Comparison of ENCODE assay signal across 16 cellular contexts in the genomic region with DNA sequence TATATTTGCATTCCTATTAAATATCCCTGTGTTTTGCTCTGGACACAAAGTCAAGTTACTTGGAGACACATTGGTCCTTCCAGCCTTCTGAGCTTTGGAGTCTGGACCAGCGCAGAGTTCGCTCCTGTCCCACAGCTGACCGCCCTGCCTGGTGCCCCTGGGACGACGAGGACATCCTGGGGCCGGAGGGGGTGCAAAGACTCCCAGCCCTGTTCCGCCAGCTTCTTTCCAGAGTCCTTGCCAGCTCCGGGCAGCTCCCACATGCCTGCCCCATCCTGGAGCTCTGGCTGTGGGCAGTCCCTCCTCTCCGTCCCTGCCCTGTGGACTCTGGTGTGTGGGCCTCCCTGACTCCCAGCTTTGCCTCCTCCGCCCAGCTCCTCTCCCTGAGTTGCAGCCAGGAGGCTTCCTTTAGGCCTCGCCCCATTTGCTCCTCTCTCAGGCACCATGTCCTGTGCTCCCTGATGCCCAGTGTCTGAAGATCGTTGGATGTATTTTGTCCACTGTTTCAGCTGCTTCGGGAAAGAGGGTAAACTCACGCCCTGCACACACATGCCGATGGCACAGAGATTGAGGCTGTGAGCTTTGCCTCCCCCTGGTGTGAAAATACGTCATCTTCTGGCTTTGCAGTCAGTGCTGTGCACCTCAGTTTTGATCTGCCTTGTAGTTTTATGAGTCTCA. TPM values are rescaled to one million over a fixed set of nuclear protein-coding genes. Genes with fewer than 3 reads are reported as not detected.
DNase-seq lines count a peak whose midpoint lies in the region; ATAC-seq, FAIRE-seq and TF ChIP-seq lines count a peak whose summit lies in the region.
"Had no signal": no experiment of that assay in that cellular context is flagged by ENCODE, and none has a peak within 500 bp of the region (broad histone marks: within the 10 kb centered on the region; RNA-seq: fewer than 3 reads in every experiment).

No MANE protein-coding gene starts in this region.

- H3K79me2 ChIP-seq in H1 (ENCODE audit: control insufficient read depth in 1 of 2, insufficient read depth in 2 of 2, low read length in 2 of 2) = no peaks in the 10 kb centered on the region

- H2BK20ac ChIP-seq in H1 (ENCODE audit: low read length) = no peak overlapping the region

- TF ChIP-seq EP300 in H1 (IDR thresholded peaks at IDR 0.05; ENCODE audit: borderline replicate concordance in 1 of 2, low read depth in 2 of 2, low read length in 2 of 2) (no peak), sigmoid colon (IDR thresholded peaks at IDR 0.05) (no peak)

- H4K91ac ChIP-seq in H1 (replicated peaks; ENCODE audit: insufficient read length, low read length) = no peak overlapping the region

- H3K4me3 ChIP-seq in H1 (ENCODE audit: extremely low read depth in 1 of 4, insufficient read depth in 2 of 4, low read depth in 3 of 4, low read length in 4 of 4) = no peak overlapping the region
- no peak overlapping the region for H3K4me3 ChIP-seq in sigmoid colon
- H3K4me3 ChIP-seq in left lung = no peak overlapping the region
- H3K4me3 ChIP-seq: smooth muscle cell, thoracic aorta had no signal

- peaks cover 7% of the 10 kb centered on the region; the same call in 1 of the 2 replicates for H3K23me2 ChIP-seq in H1 (ENCODE audit: low read depth, low read length)

- H2BK5ac ChIP-seq in H1 (ENCODE audit: low read depth, low read length) = no peak overlapping the region

- H3K9me3 Mint-ChIP-seq in activated naive CD4-positive, alpha-beta T cell treated with anti-CD3 and anti-CD28 coated beads, Interleukin-2, amount 10 ng/mL, durations not matched to agents 7 days and 5 days = no peaks in the 10 kb centered on the region
- H3K9me3 Mint-ChIP-seq in activated naive CD4-positive, alpha-beta T cell treated with anti-CD3 and anti-CD28 coated beads for 36 hours = no peaks in the 10 kb centered on the region

- ATAC-seq in left lung = no peak
- no peak for ATAC-seq in esophagus mucosa

- H3K18ac ChIP-seq in H1 (ENCODE audit: extremely low read depth, low read length) = no peak overlapping the region; the same call in 1 of the 2 replicates

- no peak overlapping the region for H3K4ac ChIP-seq in H1 (replicated peaks; ENCODE audit: insufficient read length, low read depth, low read length)

- no peaks in the 10 kb centered on the region for H3K36me3 ChIP-seq in H1 (ENCODE audit: control insufficient read depth in 2 of 4, insufficient read depth in 4 of 4, low read length in 3 of 4)
- no peaks in the 10 kb centered on the region for H3K36me3 ChIP-seq in sigmoid colon
- H3K36me3 ChIP-seq in left lung = no peaks in the 10 kb centered on the region
- H3K36me3 ChIP-seq: thoracic aorta had no signal

- POLR2A ChIA-PET in H1 (lab: Charles Lee; ENCODE audit: partially characterized antibody) = interaction anchor here (0.7 to 2.8 kb wide), 6 partner anchors 10 to 26 kb away, joined by 3 to 12 read pairs (median 6); partner anchors contain the start of genes ATP5ME, MYL5 and SLC49A3

- peak; percentile 31 for FAIRE-seq in HTR-8/SVneo (lab: Jason Lieb, UNC)
- no peak for FAIRE-seq in H1 (lab: Jason Lieb, UNC)
- FAIRE-seq: endothelial cell of umbilical vein, GM12892, RCC 7860 had no signal

- peak overlapping the region in 1 of 4 experiments; percentile 4; a peak in 1 of 7 replicates for H3K9ac ChIP-seq in H1 (replicated peaks in 1 of 4; ENCODE audit: extremely low read depth in 1 of 4, low read depth in 3 of 4, low read length in 3 of 4)

- H3K4me1 ChIP-seq in H1 (replicated peaks in 1 of 4; ENCODE audit: control insufficient read depth in 3 of 4, insufficient read depth in 4 of 4, low read length in 3 of 4) (peaks cover 0 to 4% (median under 1%) of the 10 kb centered on the region in 4 experiments; a peak in 4 of 7 replicates), sigmoid colon (peaks cover 0 to 5% (median 2%) of the 10 kb centered on the region in 4 donors), left lung (peaks cover 0 to 17% of the 10 kb centered on the region in 2 donors)

- peak overlapping the region; percentile 31; the same call in 1 of the 2 replicates for H2BK15ac ChIP-seq in H1 (ENCODE audit: low read length)

- peaks cover 24% of the 10 kb centered on the region for H3K4me1 Mint-ChIP-seq in activated naive CD4-positive, alpha-beta T cell treated with anti-CD3 and anti-CD28 coated beads, Interleukin-2, amount 10 ng/mL, durations not matched to agents 7 days and 5 days
- peaks cover 6% of the 10 kb centered on the region for H3K4me1 Mint-ChIP-seq in activated naive CD4-positive, alpha-beta T cell treated with anti-CD3 and anti-CD28 coated beads for 36 hours (ENCODE audit: low read depth)

- TF ChIP-seq POLR2A in H1 (IDR thresholded peaks at IDR 0.05; ENCODE audit: control extremely low read depth in 1 of 2, low read depth in 2 of 2, low read length in 2 of 2) = no peak; a peak in 1 of 3 replicates
- no peak for TF ChIP-seq POLR2A in sigmoid colon (IDR thresholded peaks at IDR 0.05)

- no peak overlapping the region for H3K14ac ChIP-seq in H1 (ENCODE audit: insufficient read length)

- H4K20me1 ChIP-seq in H1 (replicated peaks in 1 of 2; ENCODE audit: control insufficient read depth in 1 of 2, insufficient read depth in 2 of 2, low read length in 2 of 2) = peaks cover 0 to 3% of the 10 kb centered on the region in 2 experiments

- H4K8ac ChIP-seq in H1 (ENCODE audit: extremely low read depth, insufficient read depth, low read length) = no peak overlapping the region

- no peak overlapping the region for H3K27ac ChIP-seq in H1 (ENCODE audit: low read depth, low read length)
- H3K27ac ChIP-seq in sigmoid colon = no peak overlapping the region
- H3K27ac ChIP-seq in left lung = no peak overlapping the region
- H3K27ac ChIP-seq: thoracic aorta had no signal

- H2AFZ ChIP-seq in H1 (ENCODE audit: low read length) = no peak overlapping the region

- 0 out of 2 replicates have a peak overlapping the region, but pooled peaks have one; percentile 25 for H2AK5ac ChIP-seq in H1 (ENCODE audit: low read depth, low read length)

- H3K4me2 ChIP-seq in H1 (ENCODE audit: insufficient read depth in 1 of 2, low read depth in 2 of 2, low read length in 2 of 2) = no peak overlapping the region
- H3K4me2 ChIP-seq: smooth muscle cell had no signal

- WGBS in H1 (ENCODE audit: extremely low coverage in 1 of 2, insufficient coverage in 1 of 2, insufficient read length in 1 of 2, insufficient replicate concordance in 2 of 2, low coverage in 1 of 2, low lambda C conversion rate in 2 of 2, missing lambda C conversion rate in 1 of 2), 2 experiments = 89% methylated on average over 16 of the region's 16 CpGs; no CpG with 5 or more reads in 1 of the 2 experiments
- 59 to 83% methylated on average over 16 of the region's 16 CpGs for WGBS in sigmoid colon, 2 donors

- peaks cover 21% of the 10 kb centered on the region for H3K27me3 Mint-ChIP-seq in activated naive CD4-positive, alpha-beta T cell treated with anti-CD3 and anti-CD28 coated beads, Interleukin-2, amount 10 ng/mL, durations not matched to agents 7 days and 5 days
- no peaks in the 10 kb centered on the region for H3K27me3 Mint-ChIP-seq in activated naive CD4-positive, alpha-beta T cell treated with anti-CD3 and anti-CD28 coated beads for 36 hours (ENCODE audit: low read depth)

- intact Hi-C loops in activated naive CD4-positive, alpha-beta T cell treated with anti-CD3 and anti-CD28 coated beads for 36 hours (cut with micrococcal nuclease) = no loop called here
- intact Hi-C loops in sigmoid colon (cut with DNase I) (no loop called here), left lung (cut with DNase I) (no loop called here)

- H3K27ac Mint-ChIP-seq in activated naive CD4-positive, alpha-beta T cell treated with anti-CD3 and anti-CD28 coated beads, Interleukin-2, amount 10 ng/mL, durations not matched to agents 7 days and 5 days = peak overlapping the region; percentile 12
- H3K27ac Mint-ChIP-seq in activated naive CD4-positive, alpha-beta T cell treated with anti-CD3 and anti-CD28 coated beads for 36 hours = no peak overlapping the region
- H3K27ac Mint-ChIP-seq: IgD-negative memory B cell had no signal

- H4K5ac ChIP-seq in H1 (ENCODE audit: insufficient read length, low read depth, low read length) = no peak overlapping the region

- H2BK120ac ChIP-seq in H1 (replicated peaks; ENCODE audit: low read depth, low read length) = no peak overlapping the region

- no peaks in the 10 kb centered on the region for H3K79me1 ChIP-seq in H1 (ENCODE audit: low read depth, low read length)

- TF ChIP-seq RAD21 in H1 (IDR thresholded peaks at IDR 0.05 in 1 of 2, conservative IDR thresholded peaks at IDR 0.05 in 1 of 2; ENCODE audit: low read depth in 2 of 2, low read length in 2 of 2) = peak; percentile 24 to 45; a peak in 3 of 4 replicates

- TF ChIP-seq CTCF in H1 (IDR thresholded peaks at IDR 0.05; ENCODE audit: control extremely low read depth in 1 of 3, insufficient read depth in 1 of 3, low read depth in 1 of 3, low read length in 3 of 3) (peak in 2 of 3 experiments; percentile 28 to 35; a peak in 2 of 4 replicates), sigmoid colon (IDR thresholded peaks at IDR 0.05) (no peak), left lung (IDR thresholded peaks at IDR 0.05) (no peak)

- no peak overlapping the region for H3K23ac ChIP-seq in H1 (ENCODE audit: insufficient read length)

- no peak for DNase-seq in activated naive CD4-positive, alpha-beta T cell treated with anti-CD3 and anti-CD28 coated beads, Interleukin-2, amount 10 ng/mL, durations not matched to agents 7 days and 5 days
- DNase-seq in activated naive CD4-positive, alpha-beta T cell treated with anti-CD3 and anti-CD28 coated beads for 36 hours = no peak
- DNase-seq in HTR-8/SVneo (ENCODE audit: insufficient read length, low spot score) (no peak), H1 (ENCODE audit: low read depth in 1 of 2, low spot score in 2 of 2) (no peak), sigmoid colon (peak; percentile 45), left lung (no peak), NCI-H2171 treated with DMSO at 0.1 percent for 48 hours (lab: John Stamatoyannopoulos, UW) (no peak)
- DNase-seq: NCI-H1092, NCI-H2081 treated with DMSO at 0.1 percent for 48 hours had no signal

- H3K56ac ChIP-seq in H1 (replicated peaks; ENCODE audit: insufficient read length, low read depth, low read length) = no peak overlapping the region

- CTCF ChIA-PET in activated naive CD4-positive, alpha-beta T cell treated with anti-CD3 and anti-CD28 coated beads, Interleukin-2, amount 10 ng/mL, durations not matched to agents 7 days and 5 days (lab: Charles Lee) = interaction anchor here (0.5 to 2.0 kb wide), 3 partner anchors 9 to 16 kb away, joined by 3 to 17 read pairs (median 5); no protein-coding TSS in a partner anchor
- CTCF ChIA-PET in activated naive CD4-positive, alpha-beta T cell treated with anti-CD3 and anti-CD28 coated beads for 36 hours (lab: Charles Lee) = interaction anchor here (1.5 kb wide), 1 partner anchor 13 kb away, joined by 3 read pairs; no protein-coding TSS in a partner anchor
- CTCF ChIA-PET in H1 (lab: Charles Lee; ENCODE audit: partially characterized antibody) = interaction anchor here (0.7 to 5.2 kb wide), 12 partner anchors 10 to 100 kb away, joined by 3 to 65 read pairs (median 4); no protein-coding TSS in a partner anchor

- peaks cover 0 to 5% (median 3%) of the 10 kb centered on the region in 4 experiments; a peak in 3 of 7 replicates for H3K27me3 ChIP-seq in H1 (replicated peaks in 1 of 4; ENCODE audit: control insufficient read depth in 3 of 4, extremely low read depth in 1 of 4, insufficient read depth in 3 of 4, low read length in 3 of 4)
- H3K27me3 ChIP-seq in sigmoid colon = no peaks in the 10 kb centered on the region
- H3K27me3 ChIP-seq in left lung = no peaks in the 10 kb centered on the region

- no peak overlapping the region for H2BK12ac ChIP-seq in H1 (ENCODE audit: low read depth, low read length)

- H3K9me3 ChIP-seq in H1 (ENCODE audit: insufficient read depth in 2 of 2, low read depth in 1 of 2, low read length in 1 of 2) (no peaks in the 10 kb centered on the region), sigmoid colon (no peaks in the 10 kb centered on the region), left lung (no peaks in the 10 kb centered on the region)
- H3K9me3 ChIP-seq: thoracic aorta had no signal

- peaks cover 4% of the 10 kb centered on the region for H3K36me3 Mint-ChIP-seq in activated naive CD4-positive, alpha-beta T cell treated with anti-CD3 and anti-CD28 coated beads, Interleukin-2, amount 10 ng/mL, durations not matched to agents 7 days and 5 days
- no peaks in the 10 kb centered on the region for H3K36me3 Mint-ChIP-seq in activated naive CD4-positive, alpha-beta T cell treated with anti-CD3 and anti-CD28 coated beads for 36 hours (ENCODE audit: low read depth)

- no peak overlapping the region for H3K4me3 Mint-ChIP-seq in activated naive CD4-positive, alpha-beta T cell treated with anti-CD3 and anti-CD28 coated beads, Interleukin-2, amount 10 ng/mL, durations not matched to agents 7 days and 5 days
- no peak overlapping the region for H3K4me3 Mint-ChIP-seq in activated naive CD4-positive, alpha-beta T cell treated with anti-CD3 and anti-CD28 coated beads for 36 hours

RNA-seq across cellular contexts. Expression of gene PCGF3, which starts 4.9 kb away (rescaled TPM):
- total RNA-seq in activated naive CD4-positive, alpha-beta T cell treated with anti-CD3 and anti-CD28 coated beads for 36 hours = 10 to 100 TPM; 24.7 to 25.9 TPM
- 49.7 and 52.9 TPM in 2 replicates for total RNA-seq in H1 (2021; fragmentation: NEBNext Ultra II Directional; extraction: Animal tissue kit (Norgen Biotek cat#: 25700))
- polyA plus RNA-seq in H1 (2011; rRNA removed) (52.7 and 67.4 TPM in 2 replicates), sigmoid colon (10 to 100 TPM; 15.6 to 52.9 (median 24.5) TPM)
- polyA plus RNA-seq in H1 (2011; cell fraction: cytosol; rRNA removed) = 59.3 TPM
- polyA plus RNA-seq in H1 (2011; cell fraction: nucleus; rRNA removed) = 236 TPM
- 39.7 to 58.4 TPM (median 51.5 TPM) in 4 replicates for polyA plus RNA-seq in H1 (2012, experiment 1 of 2)
- 19.5 TPM for polyA plus RNA-seq in H1 (2012, experiment 2 of 2)
- 37.7 TPM for polyA plus RNA-seq in H1 (2013, experiment 1 of 2)
- polyA plus RNA-seq in H1 (2013, experiment 2 of 2) = 33.4 TPM
- 41.1 and 51.6 TPM in 2 replicates for polyA minus RNA-seq in H1 (2011; rRNA and poly(A)+ RNA removed)
- 50.2 TPM for polyA minus RNA-seq in H1 (2011; cell fraction: cytosol; rRNA and poly(A)+ RNA removed)
- 73.3 TPM for polyA minus RNA-seq in H1 (2011; cell fraction: nucleus; rRNA and poly(A)+ RNA removed)
- total RNA-seq in sigmoid colon (10 to 100 TPM; 26.4 to 60.1 (median 40.2) TPM), left lung (10 to 100 TPM; 43.7 to 49.2 TPM), esophagus mucosa (30.5 TPM)

RNA-seq across cellular contexts. Expression of gene SLC49A3, which starts 11.8 kb away (rescaled TPM):
- not detected for total RNA-seq in activated naive CD4-positive, alpha-beta T cell treated with anti-CD3 and anti-CD28 coated beads for 36 hours
- total RNA-seq in H1 (2021; fragmentation: NEBNext Ultra II Directional; extraction: Animal tissue kit (Norgen Biotek cat#: 25700)) = 5.7 and 8.8 TPM in 2 replicates
- polyA plus RNA-seq in H1 (2011; rRNA removed) (5.0 and 6.7 TPM in 2 replicates), sigmoid colon (1 to 10 TPM; 2.4 to 6.4 (median 4.6) TPM)
- polyA plus RNA-seq in H1 (2011; cell fraction: cytosol; rRNA removed) = 5.4 TPM
- polyA plus RNA-seq in H1 (2011; cell fraction: nucleus; rRNA removed) = 16.0 TPM
- 2.3 to 6.0 TPM (median 5.7 TPM) in 4 replicates for polyA plus RNA-seq in H1 (2012, experiment 1 of 2)
- 3.0 TPM for polyA plus RNA-seq in H1 (2012, experiment 2 of 2)
- 2.3 TPM for polyA plus RNA-seq in H1 (2013, experiment 1 of 2)
- 1.9 TPM for polyA plus RNA-seq in H1 (2013, experiment 2 of 2)
- 0.98 and 2.7 TPM in 2 replicates for polyA minus RNA-seq in H1 (2011; rRNA and poly(A)+ RNA removed)
- 2.9 TPM for polyA minus RNA-seq in H1 (2011; cell fraction: cytosol; rRNA and poly(A)+ RNA removed)
- 9.7 TPM for polyA minus RNA-seq in H1 (2011; cell fraction: nucleus; rRNA and poly(A)+ RNA removed)
- total RNA-seq in sigmoid colon (1 to 10 TPM; 3.9 to 5.0 (median 4.5) TPM), left lung (10 to 100 TPM; 23.2 to 27.5 TPM), esophagus mucosa (2.7 TPM)

RNA-seq across cellular contexts. Expression of gene MYL5, which starts 26.4 kb away (rescaled TPM):
- total RNA-seq in activated naive CD4-positive, alpha-beta T cell treated with anti-CD3 and anti-CD28 coated beads for 36 hours = 10 to 100 TPM; 12.0 to 12.9 TPM
- total RNA-seq in H1 (2021; fragmentation: NEBNext Ultra II Directional; extraction: Animal tissue kit (Norgen Biotek cat#: 25700)) = 5.5 and 5.7 TPM in 2 replicates
- polyA plus RNA-seq in H1 (2011; rRNA removed) (6.3 and 6.8 TPM in 2 replicates), sigmoid colon (10 to 100 TPM; 19.2 to 29.7 (median 28.7) TPM)
- 7.7 TPM for polyA plus RNA-seq in H1 (2011; cell fraction: cytosol; rRNA removed)
- 40.3 TPM for polyA plus RNA-seq in H1 (2011; cell fraction: nucleus; rRNA removed)
- polyA plus RNA-seq in H1 (2012, experiment 1 of 2) = 11.6 to 13.5 TPM (median 12.6 TPM) in 4 replicates
- polyA plus RNA-seq in H1 (2012, experiment 2 of 2) = 3.7 TPM
- polyA plus RNA-seq in H1 (2013, experiment 1 of 2) = 4.6 TPM
- 3.5 TPM for polyA plus RNA-seq in H1 (2013, experiment 2 of 2)
- polyA minus RNA-seq in H1 (2011; rRNA and poly(A)+ RNA removed) = 2.5 and 6.8 TPM in 2 replicates
- polyA minus RNA-seq in H1 (2011; cell fraction: cytosol; rRNA and poly(A)+ RNA removed) = 6.9 TPM
- 19.0 TPM for polyA minus RNA-seq in H1 (2011; cell fraction: nucleus; rRNA and poly(A)+ RNA removed)
- total RNA-seq in sigmoid colon (10 to 100 TPM in 2 of 4 donors, 1 to 10 TPM in 2; 5.7 to 11.7 (median 9.8) TPM), left lung (10 to 100 TPM in 1 of 2 donors, 1 to 10 TPM in 1; 7.8 to 11.3 TPM), esophagus mucosa (22.2 TPM)

RNA-seq across cellular contexts. Expression of gene ATP5ME, which starts 26.6 kb away (rescaled TPM):
- total RNA-seq in activated naive CD4-positive, alpha-beta T cell treated with anti-CD3 and anti-CD28 coated beads for 36 hours = 100 to 1,000 TPM; 254 to 257 TPM
- 375 and 413 TPM in 2 replicates for total RNA-seq in H1 (2021; fragmentation: NEBNext Ultra II Directional; extraction: Animal tissue kit (Norgen Biotek cat#: 25700))
- 450 and 538 TPM in 2 replicates for polyA plus RNA-seq in H1 (2011; rRNA removed)
- 736 TPM for polyA plus RNA-seq in H1 (2011; cell fraction: cytosol; rRNA removed)
- polyA plus RNA-seq in H1 (2011; cell fraction: nucleus; rRNA removed) = 398 TPM
- 972 to 1,582 TPM (median 1,208 TPM) in 4 replicates for polyA plus RNA-seq in H1 (2012, experiment 1 of 2)
- polyA plus RNA-seq in H1 (2012, experiment 2 of 2) = 606 TPM
- 1,182 TPM for polyA plus RNA-seq in H1 (2013, experiment 1 of 2)
- 1,303 TPM for polyA plus RNA-seq in H1 (2013, experiment 2 of 2)
- polyA minus RNA-seq in H1 (2011; rRNA and poly(A)+ RNA removed) = 143 and 154 TPM in 2 replicates
- polyA minus RNA-seq in H1 (2011; cell fraction: cytosol; rRNA and poly(A)+ RNA removed) = 98.1 TPM
- polyA minus RNA-seq in H1 (2011; cell fraction: nucleus; rRNA and poly(A)+ RNA removed) = 109 TPM
- total RNA-seq in sigmoid colon = 100 to 1,000 TPM; 104 to 244 (median 194) TPM
- polyA plus RNA-seq in sigmoid colon = 1,000 to 10,000 TPM in 2 of 3 donors, 100 to 1,000 TPM in 1; 610 to 1,302 (median 1,156) TPM
- 100 to 1,000 TPM; 171 to 211 TPM for total RNA-seq in left lung
- total RNA-seq in esophagus mucosa = 344 TPM

Comparison
In these comparisons a context has a peak if more than half of its experiments do, and no peak if none do; other contexts are left out.
1. CTCF ChIP-seq: peak in H1 (2 of 3); none in sigmoid colon (0 of 4) and left lung (0 of 2).